19 cellular contexts compared by ENCODE assay signal in the genomic region with DNA sequence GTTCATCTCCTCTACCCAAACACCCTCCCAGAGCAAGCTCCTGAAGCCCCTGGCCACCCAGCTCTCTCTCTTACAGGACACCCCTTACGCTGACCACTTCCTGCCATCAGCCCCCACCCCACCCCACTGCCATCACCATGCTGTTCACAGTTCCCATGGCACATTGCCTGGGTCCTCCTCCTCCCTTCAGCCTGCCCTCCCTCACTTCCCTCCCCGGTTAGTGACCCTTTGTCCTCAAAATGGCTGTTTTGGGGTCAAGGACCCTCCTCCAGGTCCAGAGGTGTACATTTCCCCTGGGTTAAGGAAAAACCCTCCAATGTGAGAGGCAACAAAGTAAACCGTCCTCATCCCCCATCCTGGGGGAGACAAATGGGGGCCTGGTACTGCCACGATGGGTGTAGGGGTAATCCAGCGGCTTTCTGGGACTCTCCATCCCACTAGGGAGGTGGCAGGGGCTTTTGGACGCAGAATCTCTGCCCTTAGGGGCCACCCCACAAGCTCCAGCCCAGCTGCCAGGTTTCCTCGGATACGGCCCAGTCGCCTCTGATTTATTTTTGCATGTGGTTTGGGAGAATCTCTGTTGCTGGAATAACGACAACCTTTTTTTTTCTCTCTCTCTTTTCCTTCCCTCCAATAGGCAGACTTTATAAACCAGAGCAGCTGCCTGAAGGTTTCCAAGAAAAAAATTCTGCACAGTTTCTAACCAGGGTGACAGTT. TPM values are rescaled to one million over a fixed set of nuclear protein-coding genes. Genes with fewer than 3 reads are reported as not detected.
DNase-seq lines count a peak whose midpoint lies in the region; ATAC-seq and TF ChIP-seq lines count a peak whose summit lies in the region.
"Had no signal": no experiment of that assay in that cellular context is flagged by ENCODE, and none has a peak within 500 bp of the region (broad histone marks: within the 10 kb centered on the region; RNA-seq: fewer than 3 reads in every experiment).

No MANE protein-coding gene starts in this region.

- peak overlapping the region; percentile 42 for H3K4me3 Mint-ChIP-seq in nephron progenitor cell
- H3K4me3 Mint-ChIP-seq: activated CD4-positive, alpha-beta memory T cell treated with anti-CD3 and anti-CD28 coated beads for 36 hours; activated T-helper 17 cell treated with anti-CD3 and anti-CD28 coated beads, Interleukin-2, amount 50 U/mL, for 72 hours had no signal

- H3K27me3 ChIP-seq in SJCRH30: no peaks in the 10 kb centered on the region
- H3K27me3 ChIP-seq in hepatocyte: no peaks in the 10 kb centered on the region

- H3K36me3 ChIP-seq in SJCRH30 (no peaks in the 10 kb centered on the region), hepatocyte (replicated peaks; ENCODE audit: insufficient read depth, low read depth) (no peaks in the 10 kb centered on the region)
- H3K36me3 ChIP-seq: heart left ventricle, neural progenitor cell, spleen had no signal

- peaks cover 80% of the 10 kb centered on the region for H3K27me3 Mint-ChIP-seq in nephron progenitor cell (ENCODE audit: low read depth, poor library complexity)

- no peak overlapping the region for H3K27ac Mint-ChIP-seq in nephron progenitor cell
- H3K27ac Mint-ChIP-seq: activated CD4-positive, alpha-beta memory T cell treated with anti-CD3 and anti-CD28 coated beads for 36 hours; activated T-helper 17 cell treated with anti-CD3 and anti-CD28 coated beads, Interleukin-2, amount 50 U/mL, for 72 hours; endodermal cell; neural progenitor cell had no signal

- no peaks in the 10 kb centered on the region for H3K9me2 ChIP-seq in hepatocyte (replicated peaks; ENCODE audit: insufficient read depth)

- H4K20me1 ChIP-seq in hepatocyte (ENCODE audit: insufficient read depth, poor library complexity, severe bottlenecking): no peaks in the 10 kb centered on the region

- H3K9me3 ChIP-seq in SJCRH30 (replicated peaks) (no peaks in the 10 kb centered on the region), hepatocyte (ENCODE audit: low read depth) (no peaks in the 10 kb centered on the region)
- H3K9me3 ChIP-seq: heart left ventricle, spleen had no signal

- TF ChIP-seq CTCF in hepatocyte (IDR thresholded peaks at IDR 0.05; ENCODE audit: poor library complexity) (no peak), nephron progenitor cell (IDR thresholded peaks at IDR 0.05) (no peak)

- H3K9me3 Mint-ChIP-seq in nephron progenitor cell: no peaks in the 10 kb centered on the region
- H3K9me3 Mint-ChIP-seq: activated CD4-positive, alpha-beta memory T cell treated with anti-CD3 and anti-CD28 coated beads for 36 hours; activated T-helper 17 cell treated with anti-CD3 and anti-CD28 coated beads, Interleukin-2, amount 50 U/mL, for 72 hours; endodermal cell; neural progenitor cell had no signal

- no peak overlapping the region for H2AFZ ChIP-seq in hepatocyte
- H2AFZ ChIP-seq: neural progenitor cell had no signal

- WGBS in hepatocyte (ENCODE audit: low lambda C conversion rate, missing lambda C conversion rate): 59% methylated on average over 10 of the region's 10 CpGs

- peaks cover 18% of the 10 kb centered on the region for H3K79me2 ChIP-seq in hepatocyte

- H3K4me1 ChIP-seq in SJCRH30: peaks cover 28% of the 10 kb centered on the region
- peaks cover 71% of the 10 kb centered on the region for H3K4me1 ChIP-seq in hepatocyte (ENCODE audit: insufficient read depth)

- H3K4me3 ChIP-seq in SJCRH30 (peak overlapping the region; percentile 2; the same call in 1 of the 2 replicates), hepatocyte (no peak overlapping the region)
- H3K4me3 ChIP-seq: heart left ventricle, neural progenitor cell, spleen had no signal

- DNase-seq in AG08396 (ENCODE audit: low spot score) (peak; percentile 50), SJCRH30 (peak; percentile 63 to 77), hepatocyte (ENCODE audit: low spot score) (no peak), nephron progenitor cell (no peak), OCI-M1 (lab: John Stamatoyannopoulos, UW) (no peak), SHP77 treated with DMSO at 0.1 percent for 48 hours (lab: John Stamatoyannopoulos, UW) (no peak)
- DNase-seq in activated CD8-positive, alpha-beta memory T cell treated with anti-CD3 and anti-CD28 coated beads for 24 hours: no peak
- DNase-seq: activated CD4-positive, alpha-beta memory T cell treated with anti-CD3 and anti-CD28 coated beads for 36 hours; endodermal cell; left cardiac atrium; NCI-H2081; NCI-H82; Right ventricle myocardium superior; spleen had no signal

- H3K27ac ChIP-seq in SJCRH30 (peak overlapping the region; percentile 29; the same call in 1 of the 2 replicates), hepatocyte (peak overlapping the region; percentile 95)
- H3K27ac ChIP-seq: HL-60, neural progenitor cell, spleen had no signal

- peak overlapping the region; percentile 22 for H3K4me2 ChIP-seq in hepatocyte

- no peaks in the 10 kb centered on the region for H3K36me3 Mint-ChIP-seq in nephron progenitor cell (ENCODE audit: low read depth)
- H3K36me3 Mint-ChIP-seq: activated CD4-positive, alpha-beta memory T cell treated with anti-CD3 and anti-CD28 coated beads for 36 hours; neural progenitor cell had no signal

- H3K4me1 Mint-ChIP-seq in nephron progenitor cell: peaks cover 87% of the 10 kb centered on the region
- H3K4me1 Mint-ChIP-seq: activated T-helper 17 cell treated with anti-CD3 and anti-CD28 coated beads, Interleukin-2, amount 50 U/mL, for 72 hours had no signal

- no peak for ATAC-seq in GM21786 (IDR thresholded peaks at IDR 0.05; ENCODE audit: unreplicated experiment)
- ATAC-seq: activated T-helper 17 cell treated with anti-CD3 and anti-CD28 coated beads, Interleukin-2, amount 50 U/mL, for 72 hours; left cardiac atrium had no signal

RNA-seq across cellular contexts. Expression of a gene that starts 8.5 kb away (rescaled TPM):
- total RNA-seq in SJCRH30 (2014; rRNA removed; shearing (Covaris generic)): 4.7 and 6.2 TPM in 2 replicates
- total RNA-seq in hepatocyte: 38.5 and 41.7 TPM in 2 replicates
- polyA plus RNA-seq in hepatocyte: 39.4 and 45.5 TPM in 2 replicates

RNA-seq across cellular contexts. Expression of a gene that starts 30.4 kb away (rescaled TPM):
- 26.7 and 28.8 TPM in 2 replicates for total RNA-seq in SJCRH30 (2014; rRNA removed; shearing (Covaris generic))
- 40.1 and 44.8 TPM in 2 replicates for total RNA-seq in hepatocyte
- 47.4 and 48.1 TPM in 2 replicates for polyA plus RNA-seq in hepatocyte

Comparison
In these comparisons a context has a peak if more than half of its experiments do, and no peak if none do; other contexts are left out.
1. DNase-seq: peak in AG08396 (single experiment) and SJCRH30 (2 of 2); none in hepatocyte (single experiment), nephron progenitor cell (single experiment), OCI-M1 (single experiment), SHP77 treated with DMSO at 0.1 percent for 48 hours (single experiment) and activated CD8-positive, alpha-beta memory T cell treated with anti-CD3 and anti-CD28 coated beads for 24 hours (single experiment).